In genomic region chr22:25192406-25192805, GRCh38 we compare ENCODE assay signal across 37 cellular contexts. TPM values are rescaled to one million over a fixed set of nuclear protein-coding genes. Genes with fewer than 3 reads are reported as not detected.
"Had no signal": no experiment of that assay in that cellular context is flagged by ENCODE, and none has a peak within 500 bp of the region (broad histone marks: within the 10 kb centered on the region; RNA-seq: fewer than 3 reads in every experiment).

No MANE protein-coding gene starts in this region.

- H3K9me3 Mint-ChIP-seq: activated B cell treated with CpG ODN at 0.5 μM for 24 hours; activated CD4-positive, alpha-beta memory T cell treated with anti-CD3 and anti-CD28 coated beads, Interleukin-2, amount 10 ng/mL, durations not matched to agents 7 days and 5 days; activated naive CD8-positive, alpha-beta T cell treated with anti-CD3 and anti-CD28 coated beads for 36 hours had no signal

- H3K9me3 ChIP-seq: Peyer's patch had no signal

- H3K27me3 ChIP-seq: brain microvascular endothelial cell, cardiac muscle cell, Peyer's patch had no signal

- ATAC-seq: activated CD8-positive, alpha-beta memory T cell treated with anti-CD3 and anti-CD28 coated beads, Interleukin-2, amount 10 ng/mL, durations not matched to agents 7 days and 5 days; K562; PC-3; Right ventricle myocardium inferior had no signal

- H3K27ac Mint-ChIP-seq: activated B cell treated with CpG ODN at 0.5 μM for 24 hours; activated CD4-positive, alpha-beta memory T cell treated with anti-CD3 and anti-CD28 coated beads, Interleukin-2, amount 10 ng/mL, durations not matched to agents 7 days and 5 days; activated CD8-positive, alpha-beta memory T cell treated with anti-CD3 and anti-CD28 coated beads, Interleukin-2, amount 10 ng/mL, durations not matched to agents 7 days and 5 days; activated naive CD8-positive, alpha-beta T cell treated with anti-CD3 and anti-CD28 coated beads for 36 hours had no signal

- H3K27me3 Mint-ChIP-seq: activated CD4-positive, alpha-beta memory T cell treated with anti-CD3 and anti-CD28 coated beads, Interleukin-2, amount 10 ng/mL, durations not matched to agents 7 days and 5 days; activated CD8-positive, alpha-beta memory T cell treated with anti-CD3 and anti-CD28 coated beads, Interleukin-2, amount 10 ng/mL, durations not matched to agents 7 days and 5 days; activated naive CD8-positive, alpha-beta T cell treated with anti-CD3 and anti-CD28 coated beads for 36 hours had no signal

- H3K36me3 ChIP-seq: brain microvascular endothelial cell had no signal

- H3K4me3 ChIP-seq: cardiac muscle cell, K562, Peyer's patch had no signal

- H3K27ac ChIP-seq: brain microvascular endothelial cell, cardiac muscle cell, Peyer's patch, RWPE1, VCaP had no signal

- H3K4me3 Mint-ChIP-seq: activated B cell treated with CpG ODN at 0.5 μM for 24 hours; activated CD4-positive, alpha-beta memory T cell treated with anti-CD3 and anti-CD28 coated beads, Interleukin-2, amount 10 ng/mL, durations not matched to agents 7 days and 5 days; activated CD8-positive, alpha-beta memory T cell treated with anti-CD3 and anti-CD28 coated beads, Interleukin-2, amount 10 ng/mL, durations not matched to agents 7 days and 5 days; activated naive CD8-positive, alpha-beta T cell treated with anti-CD3 and anti-CD28 coated beads for 36 hours had no signal

- H3K4me1 Mint-ChIP-seq: activated B cell treated with CpG ODN at 0.5 μM for 24 hours; activated CD4-positive, alpha-beta memory T cell treated with anti-CD3 and anti-CD28 coated beads, Interleukin-2, amount 10 ng/mL, durations not matched to agents 7 days and 5 days; activated CD8-positive, alpha-beta memory T cell treated with anti-CD3 and anti-CD28 coated beads, Interleukin-2, amount 10 ng/mL, durations not matched to agents 7 days and 5 days; activated naive CD8-positive, alpha-beta T cell treated with anti-CD3 and anti-CD28 coated beads for 36 hours had no signal

- DNase-seq: activated B cell treated with CpG ODN at 0.5 μM for 24 hours; activated CD4-positive, alpha-beta memory T cell treated with anti-CD3 and anti-CD28 coated beads, Interleukin-2, amount 10 ng/mL, durations not matched to agents 7 days and 5 days; activated CD4-positive, alpha-beta T cell treated with anti-CD3 and anti-CD28 coated beads for 4 hours; activated CD4-positive, CD25-positive, alpha-beta regulatory T cell treated with anti-CD3 and anti-CD28 coated beads, Interleukin-2, amount 50 U/mL, for 72 hours; activated CD8-positive, alpha-beta memory T cell treated with anti-CD3 and anti-CD28 coated beads for 24 hours; activated CD8-positive, alpha-beta memory T cell treated with anti-CD3 and anti-CD28 coated beads, Interleukin-2, amount 10 ng/mL, durations not matched to agents 7 days and 5 days; activated CD8-positive, alpha-beta memory T cell treated with anti-CD3 and anti-CD28 coated beads, Interleukin-2, amount 50 U/mL, for 48 hours; activated effector memory CD4-positive, alpha-beta T cell treated with Interleukin-2 at 50 U/mL for 16 hours; activated naive CD4-positive, alpha-beta T cell treated with anti-CD3 and anti-CD28 coated beads, Interleukin-2, amount 50 U/mL, for 16 hours; activated naive CD8-positive, alpha-beta T cell treated with anti-CD3 and anti-CD28 coated beads for 36 hours; activated T-cell treated with anti-CD3 and anti-CD28 coated beads, Interleukin-2, amount 50 U/mL, for 48 hours; amniotic stem cell; aorta; brain microvascular endothelial cell; NCI-H1092 treated with DMSO at 0.1 percent for 48 hours; NCI-H1417; NCI-H146; NCI-H187; NCI-H2029 treated with DMSO at 0.1 percent for 48 hours; NCI-H2107; NCI-H2171; NCI-H446; NCI-H510A treated with DMSO at 0.1 percent for 48 hours; NCI-H526 treated with DMSO at 0.1 percent for 48 hours; NCI-H774; PC-3; SW 1271; T-helper 1 cell; T-helper 2 cell; T-helper 9 cell had no signal

- H3K4me1 ChIP-seq: Peyer's patch had no signal

RNA-seq across cellular contexts. Expression of gene CRYBB3, which starts 7.3 kb away (rescaled TPM):
- total RNA-seq: activated B cell treated with CpG ODN at 0.5 μM for 24 hours, cardiac muscle cell, K562, M059J, Right ventricle myocardium inferior had no signal

RNA-seq across cellular contexts. Expression of gene CRYBB2, which starts 27.0 kb away (rescaled TPM):
- total RNA-seq: activated B cell treated with CpG ODN at 0.5 μM for 24 hours; activated CD4-positive, alpha-beta memory T cell treated with anti-CD3 and anti-CD28 coated beads, Interleukin-2, amount 10 ng/mL, durations not matched to agents 7 days and 5 days; activated CD8-positive, alpha-beta memory T cell treated with anti-CD3 and anti-CD28 coated beads, Interleukin-2, amount 10 ng/mL, durations not matched to agents 7 days and 5 days; activated naive CD8-positive, alpha-beta T cell treated with anti-CD3 and anti-CD28 coated beads for 36 hours; cardiac muscle cell; K562; PC-3; Right ventricle myocardium inferior had no signal
